In the genomic region with DNA sequence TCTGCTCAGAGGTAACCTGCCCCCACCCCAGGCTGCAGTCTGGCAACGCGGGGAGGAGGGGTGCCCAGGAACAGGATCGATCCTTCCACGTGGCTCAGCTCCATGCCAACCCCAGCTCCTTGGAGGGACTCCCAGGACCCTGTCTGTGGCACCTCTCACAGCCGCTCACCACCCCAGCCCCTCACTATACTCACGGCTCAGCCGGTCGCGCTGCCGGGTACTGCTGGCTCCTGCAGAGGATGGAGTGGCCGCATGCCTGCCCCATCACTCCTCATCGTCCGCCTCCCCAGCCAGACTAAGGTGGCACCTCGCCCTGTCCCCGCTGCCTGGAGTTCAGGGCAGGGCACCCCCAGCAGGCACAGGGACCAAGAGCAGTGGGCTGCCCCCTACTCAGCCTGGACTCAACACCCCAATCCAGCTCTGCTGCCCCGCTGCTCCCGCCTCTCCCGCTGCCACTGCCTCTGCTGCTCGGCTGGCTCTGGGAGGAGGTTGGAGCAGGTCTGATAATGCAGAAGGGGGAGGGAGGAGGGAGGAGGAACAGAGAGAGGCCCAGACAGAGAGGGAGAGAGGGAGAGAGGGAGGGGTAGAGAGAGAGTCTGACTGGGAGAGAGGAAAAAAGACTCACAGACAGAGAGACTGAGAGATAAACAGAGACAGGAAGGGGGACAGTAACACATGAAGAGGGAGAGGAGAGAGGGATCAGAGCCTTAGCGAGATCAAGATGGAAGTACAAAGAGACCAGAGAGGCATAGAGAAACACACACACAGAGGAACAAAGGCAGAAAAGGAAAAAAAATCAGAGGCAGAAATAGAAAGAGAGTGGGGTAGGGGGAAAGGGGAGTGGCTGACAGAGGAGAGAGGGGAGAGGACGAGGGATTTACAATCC, we compare ENCODE assay signal across 10 cellular contexts. TPM values are rescaled to one million over a fixed set of nuclear protein-coding genes. Genes with fewer than 3 reads are reported as not detected.
DNase-seq lines count a peak whose midpoint lies in the region; ATAC-seq and TF ChIP-seq lines count a peak whose summit lies in the region.
"Had no signal": no experiment of that assay in that cellular context is flagged by ENCODE, and none has a peak within 500 bp of the region (broad histone marks: within the 10 kb centered on the region; RNA-seq: fewer than 3 reads in every experiment).

Gene PDE2A, minus strand, starts transcription at position 480 of the 886 bp plus-strand sequence. Its CDS starts 215 bp downstream, at position 265.

- no peak for TF ChIP-seq CTCF in heart left ventricle (IDR thresholded peaks at IDR 0.05)

- H3K27ac ChIP-seq in heart left ventricle = no peak within 1 kb of the TSS
- H3K27ac ChIP-seq in SJCRH30 = no peak within 1 kb of the TSS

- TF ChIP-seq POLR2A in heart left ventricle (IDR thresholded peaks at IDR 0.05) = no peak

- H3K9me3 ChIP-seq in heart left ventricle (no peaks in the 10 kb centered on the region), SJCRH30 (replicated peaks) (no peaks in the 10 kb centered on the region)

- intact Hi-C loops in heart left ventricle (cut with DNase I) (loop anchor here in 2 of 10 donors (10.0 kb wide), 1 partner anchor 199 kb away; no protein-coding TSS in a partner anchor), posterior cingulate gyrus (cut with DNase I) (no loop called here)

- H3K4me3 ChIP-seq in heart left ventricle (no peak within 1 kb of the TSS), SJCRH30 (no peak within 1 kb of the TSS)

- DNase-seq in DMS79 treated with DMSO at 0.1 percent for 48 hours (lab: John Stamatoyannopoulos, UW) (peak; percentile 73), OCI-M1 (lab: John Stamatoyannopoulos, UW) (peak; percentile 59), heart left ventricle (no peak), posterior cingulate gyrus (peak in 8 of 10 donors; percentile 62 to 96 (median 69)), SJCRH30 (no peak), NCI-H146 (lab: John Stamatoyannopoulos, UW) (no peak)
- DNase-seq in activated CD4-positive, alpha-beta T cell treated with anti-CD3 and anti-CD28 coated beads for 48 hours = no peak
- DNase-seq: activated naive CD4-positive, alpha-beta T cell treated with anti-CD3 and anti-CD28 coated beads, Interleukin-2, amount 50 U/mL, for 16 hours; stimulated activated CD4-positive, alpha-beta T cell treated with anti-CD3 and anti-CD28 coated beads, Interleukin-4, amount 100 ng/mL, for 1 hour had no signal

- 5 to 9% (median 7%) methylated on average over 18 to 21 of the region's 21 CpGs for WGBS in heart left ventricle, 4 donors

- H3K36me3 ChIP-seq in heart left ventricle = no peaks in the 10 kb centered on the region
- no peaks in the 10 kb centered on the region for H3K36me3 ChIP-seq in SJCRH30

- ATAC-seq in heart left ventricle (no peak), GM21528 (IDR thresholded peaks at IDR 0.05; ENCODE audit: low FRiP score, unreplicated experiment) (no peak)

- H3K27me3 ChIP-seq in heart left ventricle (peaks cover 13 to 80% (median 46%) of the 10 kb centered on the region in 9 donors), SJCRH30 (no peaks in the 10 kb centered on the region)

- H3K4me1 ChIP-seq in heart left ventricle (peaks cover 0 to 19% (median 2%) of the 10 kb centered on the region in 12 donors), SJCRH30 (no peaks in the 10 kb centered on the region)

RNA-seq across cellular contexts. Expression of gene PDE2A, which starts in this region (rescaled TPM):
- 10 to 100 TPM; 16.8 to 53.7 (median 23.7) TPM for total RNA-seq in heart left ventricle
- 10 to 100 TPM; 23.2 to 24.1 TPM for polyA plus RNA-seq in heart left ventricle
- total RNA-seq in SJCRH30 (2014; rRNA removed; shearing (Covaris generic)) = 0.15 and 0.24 TPM in 2 replicates

Comparison
In these comparisons a context has a peak if more than half of its experiments do, and no peak if none do; other contexts are left out.
1. RNA of gene PDE2A (total RNA-seq): 16.8 to 53.7 TPM in heart left ventricle; 0.15 to 0.24 TPM in SJCRH30; every median in the first group is over 10 times any median in the second.
2. DNase-seq: peak in DMS79 treated with DMSO at 0.1 percent for 48 hours (single experiment), OCI-M1 (single experiment) and posterior cingulate gyrus (8 of 10); none in heart left ventricle (0 of 5), activated CD4-positive, alpha-beta T cell treated with anti-CD3 and anti-CD28 coated beads for 48 hours (single experiment), SJCRH30 (0 of 2) and NCI-H146 (single experiment).